In the genomic region with DNA sequence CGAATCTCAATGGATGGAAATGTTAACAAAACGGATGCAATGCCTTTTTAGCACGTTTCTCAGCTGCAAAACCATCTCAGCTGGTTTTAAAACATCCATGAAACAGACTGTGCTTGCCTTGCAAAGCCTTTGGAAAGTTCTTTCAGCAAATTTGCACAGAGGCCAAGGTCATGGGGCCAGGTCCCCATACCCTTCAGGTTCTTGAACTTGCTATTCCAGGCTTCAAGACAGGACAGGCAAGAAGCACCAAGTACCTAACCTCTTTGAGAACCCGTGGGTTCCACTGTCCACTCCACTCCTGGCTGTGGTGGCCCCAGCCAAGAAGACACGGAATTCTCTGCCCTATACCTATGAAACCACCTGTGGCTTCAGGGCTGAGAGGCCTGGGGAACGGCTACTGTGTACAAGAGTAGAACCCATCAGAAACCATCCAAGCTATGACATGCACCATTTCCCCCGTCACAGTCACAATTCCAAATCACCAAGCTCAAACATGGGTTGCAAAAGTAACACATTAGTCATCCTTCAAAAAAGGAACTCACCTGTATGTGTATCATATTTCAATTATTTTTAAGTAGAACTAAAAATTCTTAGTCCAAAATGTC, we compare ENCODE assay signal across 24 cellular contexts. TPM values are rescaled to one million over a fixed set of nuclear protein-coding genes. Genes with fewer than 3 reads are reported as not detected.
DNase-seq lines count a peak whose midpoint lies in the region; ATAC-seq and TF ChIP-seq lines count a peak whose summit lies in the region.
"Had no signal": no experiment of that assay in that cellular context is flagged by ENCODE, and none has a peak within 500 bp of the region (broad histone marks: within the 10 kb centered on the region; RNA-seq: fewer than 3 reads in every experiment).

No MANE protein-coding gene starts in this region.

- H3K27ac Mint-ChIP-seq in activated CD8-positive, alpha-beta memory T cell treated with anti-CD3 and anti-CD28 coated beads, Interleukin-2, amount 10 ng/mL, durations not matched to agents 7 days and 5 days = no peak overlapping the region
- H3K27ac Mint-ChIP-seq: CD4-positive, alpha-beta memory T cell; stimulated activated memory B cell treated with anti-CD40 and anti-IgM and Interleukin-4, amounts not matched to agents 10 μg/mL and 1 μg/mL and 100 μg/mL, for 72 hours had no signal

- no peak overlapping the region for H2AFZ ChIP-seq in osteoblast (ENCODE audit: low read length)

- H3K36me3 Mint-ChIP-seq in activated CD8-positive, alpha-beta memory T cell treated with anti-CD3 and anti-CD28 coated beads, Interleukin-2, amount 10 ng/mL, durations not matched to agents 7 days and 5 days = no peaks in the 10 kb centered on the region

- H3K9me3 Mint-ChIP-seq in activated CD8-positive, alpha-beta memory T cell treated with anti-CD3 and anti-CD28 coated beads, Interleukin-2, amount 10 ng/mL, durations not matched to agents 7 days and 5 days (ENCODE audit: low read depth) = no peaks in the 10 kb centered on the region
- H3K9me3 Mint-ChIP-seq: CD4-positive, alpha-beta memory T cell; naive thymus-derived CD8-positive, alpha-beta T cell; stimulated activated memory B cell treated with anti-CD40 and anti-IgM and Interleukin-4, amounts not matched to agents 10 μg/mL and 1 μg/mL and 100 μg/mL, for 72 hours had no signal

- H3K36me3 ChIP-seq in left ventricle myocardium inferior (peaks cover 39% of the 10 kb centered on the region), osteoblast (ENCODE audit: insufficient read depth, low read length) (peaks cover 66% of the 10 kb centered on the region), MG63 (peaks cover 70% of the 10 kb centered on the region)

- H3K27me3 ChIP-seq in left ventricle myocardium inferior (ENCODE audit: low read depth) (no peaks in the 10 kb centered on the region), osteoblast (ENCODE audit: insufficient read depth, low read length) (no peaks in the 10 kb centered on the region), MG63 (no peaks in the 10 kb centered on the region)
- H3K27me3 ChIP-seq: transverse colon had no signal

- H3K4me1 ChIP-seq in left ventricle myocardium inferior = peaks cover 95% of the 10 kb centered on the region
- peaks cover 35% of the 10 kb centered on the region for H3K4me1 ChIP-seq in osteoblast (ENCODE audit: insufficient read depth, low read length)

- H3K79me2 ChIP-seq in osteoblast (ENCODE audit: insufficient read depth, low read length) = peaks cover 74% of the 10 kb centered on the region

- ATAC-seq in Right ventricle myocardium superior (ENCODE audit: poor library complexity) (no peak), esophagus mucosa (peak; percentile 5)
- ATAC-seq in activated CD8-positive, alpha-beta memory T cell treated with anti-CD3 and anti-CD28 coated beads, Interleukin-2, amount 10 ng/mL, durations not matched to agents 7 days and 5 days = no peak
- ATAC-seq: activated CD4-positive, CD25-positive, alpha-beta regulatory T cell treated with anti-CD3 and anti-CD28 coated beads, Interleukin-2, amount 50 U/mL, for 24 hours; naive thymus-derived CD8-positive, alpha-beta T cell; Right ventricle myocardium inferior; stimulated activated memory B cell treated with anti-CD40 and anti-IgM and Interleukin-4, amounts not matched to agents 10 μg/mL and 1 μg/mL and 100 μg/mL, for 72 hours had no signal

- H3K4me3 ChIP-seq in left ventricle myocardium inferior = peak overlapping the region; percentile 33
- H3K4me3 ChIP-seq in osteoblast (ENCODE audit: insufficient read depth, low read length) = no peak overlapping the region
- no peak overlapping the region for H3K4me3 ChIP-seq in MG63
- H3K4me3 ChIP-seq: transverse colon had no signal

- no peak overlapping the region for H3K4me3 Mint-ChIP-seq in activated CD8-positive, alpha-beta memory T cell treated with anti-CD3 and anti-CD28 coated beads, Interleukin-2, amount 10 ng/mL, durations not matched to agents 7 days and 5 days
- H3K4me3 Mint-ChIP-seq: CD4-positive, alpha-beta memory T cell; naive thymus-derived CD8-positive, alpha-beta T cell; stimulated activated memory B cell treated with anti-CD40 and anti-IgM and Interleukin-4, amounts not matched to agents 10 μg/mL and 1 μg/mL and 100 μg/mL, for 72 hours had no signal

- CTCF ChIA-PET in activated CD8-positive, alpha-beta memory T cell treated with anti-CD3 and anti-CD28 coated beads, Interleukin-2, amount 10 ng/mL, durations not matched to agents 7 days and 5 days (lab: Charles Lee) = interaction anchor here (1.4 kb wide), 1 partner anchor 14 kb away, joined by 3 read pairs; no protein-coding TSS in a partner anchor

- no peaks in the 10 kb centered on the region for H3K27me3 Mint-ChIP-seq in activated CD8-positive, alpha-beta memory T cell treated with anti-CD3 and anti-CD28 coated beads, Interleukin-2, amount 10 ng/mL, durations not matched to agents 7 days and 5 days
- H3K27me3 Mint-ChIP-seq: naive thymus-derived CD8-positive, alpha-beta T cell; progenitor cell of endocrine pancreas; stimulated activated memory B cell treated with anti-CD40 and anti-IgM and Interleukin-4, amounts not matched to agents 10 μg/mL and 1 μg/mL and 100 μg/mL, for 72 hours had no signal

- intact Hi-C loops in left ventricle myocardium inferior (cut with micrococcal nuclease) (no loop called here), Right ventricle myocardium superior (cut with DNase I) (no loop called here)

- DNase-seq in left ventricle myocardium inferior (no peak), Right ventricle myocardium superior (no peak), osteoblast (ENCODE audit: insufficient read length, low spot score, missing footprints) (no peak), cerebellar nuclear complex (lab: John Stamatoyannopoulos, UW) (no peak), MG63 (no peak), NOMO-1 treated with DMSO at 0.1 percent for 48 hours (lab: John Stamatoyannopoulos, UW; ENCODE audit: unreplicated experiment) (no peak)
- no peak for DNase-seq in activated CD8-positive, alpha-beta memory T cell treated with anti-CD3 and anti-CD28 coated beads, Interleukin-2, amount 10 ng/mL, durations not matched to agents 7 days and 5 days
- DNase-seq: activated effector memory CD4-positive, alpha-beta T cell treated with anti-CD3 and anti-CD28 coated beads, Interleukin-2, amount 50 U/mL, for 16 hours; CD4-positive, alpha-beta memory T cell; foreskin melanocyte; NCI-H1694; NCI-H2227 treated with DMSO at 0.1 percent for 48 hours; NK-92 treated with Interleukin-12 subunit alpha and Interleukin-12 subunit beta, amount 100 ng/mL, for 24 hours; T-helper 2 cell; transverse colon had no signal

- H3K9me3 ChIP-seq in left ventricle myocardium inferior (replicated peaks) (no peaks in the 10 kb centered on the region), osteoblast (ENCODE audit: low read depth, low read length) (no peaks in the 10 kb centered on the region), MG63 (no peaks in the 10 kb centered on the region)
- H3K9me3 ChIP-seq: transverse colon had no signal

- peak overlapping the region; percentile 18 for H3K4me2 ChIP-seq in osteoblast (ENCODE audit: insufficient read depth, low read length)

- H3K27ac ChIP-seq in left ventricle myocardium inferior (replicated peaks) (peak overlapping the region; percentile 36), osteoblast (ENCODE audit: low read depth, low read length) (no peak overlapping the region)
- H3K27ac ChIP-seq: transverse colon had no signal

- peaks cover 74% of the 10 kb centered on the region for H4K20me1 ChIP-seq in osteoblast (ENCODE audit: insufficient read depth, low read length)

- peaks cover 13% of the 10 kb centered on the region for H3K4me1 Mint-ChIP-seq in activated CD8-positive, alpha-beta memory T cell treated with anti-CD3 and anti-CD28 coated beads, Interleukin-2, amount 10 ng/mL, durations not matched to agents 7 days and 5 days

- TF ChIP-seq CTCF in left ventricle myocardium inferior (IDR thresholded peaks at IDR 0.05; ENCODE audit: borderline replicate concordance) (no peak), osteoblast (IDR thresholded peaks at IDR 0.05; ENCODE audit: extremely low read depth, low read depth, low read length) (no peak)

RNA-seq across cellular contexts. Expression of gene TNKS1BP1, which starts 17.0 kb away (rescaled TPM):
- 32.6 TPM for total RNA-seq in left ventricle myocardium inferior
- 39.7 TPM for total RNA-seq in Right ventricle myocardium superior
- 160 TPM for total RNA-seq in esophagus mucosa
- total RNA-seq in osteoblast = 71.6 and 74.6 TPM in 2 replicates
- 39.4 and 86.8 TPM in 2 replicates for total RNA-seq in MG63 (2014; rRNA removed; shearing (Covaris generic); ENCODE audit: low replicate concordance)
- total RNA-seq in activated CD8-positive, alpha-beta memory T cell treated with anti-CD3 and anti-CD28 coated beads, Interleukin-2, amount 10 ng/mL, durations not matched to agents 7 days and 5 days = 1 to 10 TPM; 4.4 to 5.8 TPM

RNA-seq across cellular contexts. Expression of gene SSRP1, which starts 27.9 kb away (rescaled TPM):
- total RNA-seq in left ventricle myocardium inferior (34.6 TPM), Right ventricle myocardium superior (36.3 TPM), esophagus mucosa (74.9 TPM), osteoblast (55.4 and 58.0 TPM in 2 replicates)
- total RNA-seq in MG63 (2014; rRNA removed; shearing (Covaris generic); ENCODE audit: low replicate concordance) = 126 and 171 TPM in 2 replicates
- total RNA-seq in activated CD8-positive, alpha-beta memory T cell treated with anti-CD3 and anti-CD28 coated beads, Interleukin-2, amount 10 ng/mL, durations not matched to agents 7 days and 5 days = 100 to 1,000 TPM; 158 to 196 TPM

RNA-seq across cellular contexts. Expression of gene P2RX3, which starts 30.4 kb away (rescaled TPM):
- total RNA-seq in left ventricle myocardium inferior = 1.4 TPM
- 1.3 TPM for total RNA-seq in Right ventricle myocardium superior
- total RNA-seq in esophagus mucosa = not detected
- total RNA-seq in osteoblast = not detected in 2 replicates
- total RNA-seq in MG63 (2014; rRNA removed; shearing (Covaris generic); ENCODE audit: low replicate concordance) = not detected in 2 replicates
- not detected for total RNA-seq in activated CD8-positive, alpha-beta memory T cell treated with anti-CD3 and anti-CD28 coated beads, Interleukin-2, amount 10 ng/mL, durations not matched to agents 7 days and 5 days
- total RNA-seq: A673; CD4-positive, alpha-beta memory T cell; Daoy; lower leg skin; naive thymus-derived CD8-positive, alpha-beta T cell; progenitor cell of endocrine pancreas; transverse colon had no signal
